15 cellular contexts compared by ENCODE assay signal in genomic region chr4:184782731-184783472, GRCh38. TPM values are rescaled to one million over a fixed set of nuclear protein-coding genes. Genes with fewer than 3 reads are reported as not detected.
DNase-seq lines count a peak whose midpoint lies in the region; ATAC-seq, FAIRE-seq and TF ChIP-seq lines count a peak whose summit lies in the region.
"Had no signal": no experiment of that assay in that cellular context is flagged by ENCODE, and none has a peak within 500 bp of the region (broad histone marks: within the 10 kb centered on the region; RNA-seq: fewer than 3 reads in every experiment).

No MANE protein-coding gene starts in this region.

- peaks cover 0 to 5% (median 1%) of the 10 kb centered on the region in 4 experiments; a peak in 2 of 7 replicates for H3K4me1 ChIP-seq in H1 (replicated peaks in 1 of 4; ENCODE audit: control insufficient read depth in 3 of 4, insufficient read depth in 4 of 4, low read length in 3 of 4)
- H3K4me1 ChIP-seq in GM23248 (ENCODE audit: insufficient read depth), result no peaks in the 10 kb centered on the region
- H3K4me1 ChIP-seq: foreskin keratinocyte, tibial artery had no signal

- CTCF ChIA-PET in H1 (lab: Charles Lee; ENCODE audit: partially characterized antibody), result interaction anchor here (0.7 to 2.1 kb wide), 4 partner anchors 9 to 352 kb away, joined by 4 to 9 read pairs (median 4); no protein-coding TSS in a partner anchor

- H3K27me3 Mint-ChIP-seq in activated T-cell treated with anti-CD3 and anti-CD28 coated beads, Interleukin-2, amount 50 U/mL, for 4 hours (ENCODE audit: low read depth), result no peaks in the 10 kb centered on the region
- no peaks in the 10 kb centered on the region for H3K27me3 Mint-ChIP-seq in activated T-cell treated with anti-CD3 and anti-CD28 coated beads, Interleukin-2, amount 50 U/mL, for 24 hours
- H3K27me3 Mint-ChIP-seq in effector memory CD8-positive, alpha-beta T cell, result no peaks in the 10 kb centered on the region

- H2BK15ac ChIP-seq in H1 (ENCODE audit: low read length), result 0 out of 2 replicates have a peak overlapping the region, but pooled peaks have one; percentile 19

- no peak overlapping the region for H3K27ac Mint-ChIP-seq in activated T-cell treated with anti-CD3 and anti-CD28 coated beads, Interleukin-2, amount 50 U/mL, for 24 hours
- H3K27ac Mint-ChIP-seq in stimulated activated effector memory CD8-positive, alpha-beta T cell treated with anti-CD3 and anti-CD28 coated beads, Interleukin-12 subunit alpha, Interleukin-12 subunit beta, amount 100 ng/mL, for 72 hours, result peak overlapping the region; percentile 29
- H3K27ac Mint-ChIP-seq in effector memory CD8-positive, alpha-beta T cell, result peak overlapping the region in 1 of 2 donors; percentile 6
- H3K27ac Mint-ChIP-seq: progenitor cell of endocrine pancreas had no signal

- H4K8ac ChIP-seq in H1 (ENCODE audit: extremely low read depth, insufficient read depth, low read length), result no peak overlapping the region

- H4K5ac ChIP-seq in H1 (ENCODE audit: insufficient read length, low read depth, low read length), result no peak overlapping the region

- 82% methylated on average over 16 of the region's 17 CpGs; no CpG with 5 or more reads in 1 of the 2 experiments for WGBS in H1 (ENCODE audit: extremely low coverage in 1 of 2, insufficient coverage in 1 of 2, insufficient read length in 1 of 2, insufficient replicate concordance in 2 of 2, low coverage in 1 of 2, low lambda C conversion rate in 2 of 2, missing lambda C conversion rate in 1 of 2), 2 experiments
- WGBS in GM23248 (ENCODE audit: low coverage in 1 of 2, low lambda C conversion rate in 2 of 2, missing lambda C conversion rate in 2 of 2), 2 experiments, result 91 to 93% methylated on average over 17 of the region's 17 CpGs

- peak; percentile 14 to 32 for ATAC-seq in activated T-cell treated with anti-CD3 and anti-CD28 coated beads, Interleukin-2, amount 50 U/mL, for 4 hours
- peak; percentile 35 for ATAC-seq in HG03175 (IDR thresholded peaks at IDR 0.05; ENCODE audit: unreplicated experiment)
- no peak for ATAC-seq in stimulated activated effector memory CD8-positive, alpha-beta T cell treated with anti-CD3 and anti-CD28 coated beads, Interleukin-12 subunit alpha, Interleukin-12 subunit beta, amount 100 ng/mL, for 72 hours
- no peak for ATAC-seq in effector memory CD8-positive, alpha-beta T cell (replicated peaks)
- ATAC-seq: foreskin keratinocyte had no signal

- no peak for TF ChIP-seq RAD21 in H1 (IDR thresholded peaks at IDR 0.05 in 1 of 2, conservative IDR thresholded peaks at IDR 0.05 in 1 of 2; ENCODE audit: low read depth in 2 of 2, low read length in 2 of 2)

- H3K27me3 ChIP-seq in H1 (replicated peaks in 1 of 4; ENCODE audit: control insufficient read depth in 3 of 4, extremely low read depth in 1 of 4, insufficient read depth in 3 of 4, low read length in 3 of 4) (no peaks in the 10 kb centered on the region), GM23248 (replicated peaks; ENCODE audit: insufficient read depth) (no peaks in the 10 kb centered on the region)
- H3K27me3 ChIP-seq: foreskin keratinocyte, tibial artery had no signal

- H4K20me1 ChIP-seq in H1 (replicated peaks in 1 of 2; ENCODE audit: control insufficient read depth in 1 of 2, insufficient read depth in 2 of 2, low read length in 2 of 2) (no peaks in the 10 kb centered on the region), GM23248 (ENCODE audit: insufficient read depth) (no peaks in the 10 kb centered on the region)

- H3K9me3 ChIP-seq in H1 (ENCODE audit: insufficient read depth in 2 of 2, low read depth in 1 of 2, low read length in 1 of 2) (0 out of 4 replicates have a peak, but pooled peaks cover 0 to 6% of the 10 kb centered on the region in 2 experiments), GM23248 (ENCODE audit: low read depth) (no peaks in the 10 kb centered on the region)
- H3K9me3 ChIP-seq: tibial artery had no signal

- FAIRE-seq in H1 (lab: Jason Lieb, UNC), result no peak
- FAIRE-seq: G401.6 had no signal

- no peak overlapping the region for H4K91ac ChIP-seq in H1 (replicated peaks; ENCODE audit: insufficient read length, low read length)

- H2AFZ ChIP-seq in H1 (ENCODE audit: low read length) (peak overlapping the region; percentile 43; the same call in 1 of the 2 replicates), GM23248 (no peak overlapping the region)

- H3K9ac ChIP-seq in H1 (replicated peaks in 1 of 4; ENCODE audit: extremely low read depth in 1 of 4, low read depth in 3 of 4, low read length in 3 of 4) (no peak overlapping the region), GM23248 (no peak overlapping the region)

- no peaks in the 10 kb centered on the region; a peak in 1 of 8 replicates for H3K36me3 ChIP-seq in H1 (ENCODE audit: control insufficient read depth in 2 of 4, insufficient read depth in 4 of 4, low read length in 3 of 4)
- 0 out of 2 replicates have a peak, but pooled peaks cover 3% of the 10 kb centered on the region for H3K36me3 ChIP-seq in GM23248 (ENCODE audit: low read depth)

- no peak for TF ChIP-seq POLR2A in H1 (IDR thresholded peaks at IDR 0.05; ENCODE audit: control extremely low read depth in 1 of 2, low read depth in 2 of 2, low read length in 2 of 2)

- no peak overlapping the region for H3K56ac ChIP-seq in H1 (replicated peaks; ENCODE audit: insufficient read length, low read depth, low read length)

- TF ChIP-seq CTCF in H1 (IDR thresholded peaks at IDR 0.05; ENCODE audit: control extremely low read depth in 1 of 3, insufficient read depth in 1 of 3, low read depth in 1 of 3, low read length in 3 of 3), result no peak

- H3K9me3 Mint-ChIP-seq in activated T-cell treated with anti-CD3 and anti-CD28 coated beads, Interleukin-2, amount 50 U/mL, for 4 hours, result no peaks in the 10 kb centered on the region
- peaks cover 4% of the 10 kb centered on the region for H3K9me3 Mint-ChIP-seq in activated T-cell treated with anti-CD3 and anti-CD28 coated beads, Interleukin-2, amount 50 U/mL, for 24 hours
- H3K9me3 Mint-ChIP-seq in stimulated activated effector memory CD8-positive, alpha-beta T cell treated with anti-CD3 and anti-CD28 coated beads, Interleukin-12 subunit alpha, Interleukin-12 subunit beta, amount 100 ng/mL, for 72 hours, result no peaks in the 10 kb centered on the region
- H3K9me3 Mint-ChIP-seq in effector memory CD8-positive, alpha-beta T cell, result no peaks in the 10 kb centered on the region

- peaks cover 30% of the 10 kb centered on the region for H3K36me3 Mint-ChIP-seq in activated T-cell treated with anti-CD3 and anti-CD28 coated beads, Interleukin-2, amount 50 U/mL, for 4 hours (ENCODE audit: insufficient read depth)
- peaks cover 83% of the 10 kb centered on the region for H3K36me3 Mint-ChIP-seq in activated T-cell treated with anti-CD3 and anti-CD28 coated beads, Interleukin-2, amount 50 U/mL, for 24 hours (ENCODE audit: low read depth)
- peaks cover 35% of the 10 kb centered on the region for H3K36me3 Mint-ChIP-seq in stimulated activated effector memory CD8-positive, alpha-beta T cell treated with anti-CD3 and anti-CD28 coated beads, Interleukin-12 subunit alpha, Interleukin-12 subunit beta, amount 100 ng/mL, for 72 hours
- H3K36me3 Mint-ChIP-seq in effector memory CD8-positive, alpha-beta T cell (ENCODE audit: insufficient read depth), result peaks cover 44% of the 10 kb centered on the region

- H3K4ac ChIP-seq in H1 (replicated peaks; ENCODE audit: insufficient read length, low read depth, low read length), result no peak overlapping the region

- H2AK5ac ChIP-seq in H1 (ENCODE audit: low read depth, low read length), result no peak overlapping the region

- H3K79me2 ChIP-seq in H1 (ENCODE audit: control insufficient read depth in 1 of 2, insufficient read depth in 2 of 2, low read length in 2 of 2) (no peaks in the 10 kb centered on the region), GM23248 (ENCODE audit: insufficient read depth) (no peaks in the 10 kb centered on the region)

- no peak for DNase-seq in activated T-cell treated with anti-CD3 and anti-CD28 coated beads, Interleukin-2, amount 50 U/mL, for 4 hours
- DNase-seq in activated T-cell treated with anti-CD3 and anti-CD28 coated beads, Interleukin-2, amount 50 U/mL, for 24 hours, result no peak
- DNase-seq in H1 (ENCODE audit: low read depth in 1 of 2, low spot score in 2 of 2), result no peak
- DNase-seq in stimulated activated effector memory CD8-positive, alpha-beta T cell treated with anti-CD3 and anti-CD28 coated beads, Interleukin-12 subunit alpha, Interleukin-12 subunit beta, amount 100 ng/mL, for 72 hours (ENCODE audit: low spot score in 2 of 2), result no peak
- DNase-seq in NCI-H1930 (lab: John Stamatoyannopoulos, UW), result no peak
- DNase-seq in GM23248, result no peak
- DNase-seq in effector memory CD8-positive, alpha-beta T cell, result no peak
- DNase-seq: activated CD4-positive, alpha-beta T cell treated with anti-CD3 and anti-CD28 coated beads for 4 hours; dermis blood vessel endothelial cell; foreskin keratinocyte; NCI-H446; tibial artery had no signal

- H3K18ac ChIP-seq in H1 (ENCODE audit: extremely low read depth, low read length), result no peak overlapping the region

- peak overlapping the region; percentile 32; the same call in 1 of the 2 replicates for H2BK5ac ChIP-seq in H1 (ENCODE audit: low read depth, low read length)

- H3F3A ChIP-seq in GM23248 (ENCODE audit: insufficient read depth), result no peaks in the 10 kb centered on the region

- no peak overlapping the region for H2BK120ac ChIP-seq in H1 (replicated peaks; ENCODE audit: low read depth, low read length)

- H3K79me1 ChIP-seq in H1 (ENCODE audit: low read depth, low read length), result no peaks in the 10 kb centered on the region

- H2BK12ac ChIP-seq in H1 (ENCODE audit: low read depth, low read length), result peak overlapping the region; percentile 33; the same call in 1 of the 2 replicates

- POLR2A ChIA-PET in H1 (lab: Charles Lee; ENCODE audit: partially characterized antibody), result interaction anchor here (1.2 kb wide), 1 partner anchor 10 kb away, joined by 3 read pairs; no protein-coding TSS in a partner anchor

- 0 out of 2 replicates have a peak, but pooled peaks cover 2% of the 10 kb centered on the region for H3K23me2 ChIP-seq in H1 (ENCODE audit: low read depth, low read length)

- peak overlapping the region; percentile 35; the same call in 1 of the 2 replicates for H2BK20ac ChIP-seq in H1 (ENCODE audit: low read length)

- H3K4me3 Mint-ChIP-seq in activated T-cell treated with anti-CD3 and anti-CD28 coated beads, Interleukin-2, amount 50 U/mL, for 4 hours, result peak overlapping the region; percentile 14
- no peak overlapping the region for H3K4me3 Mint-ChIP-seq in activated T-cell treated with anti-CD3 and anti-CD28 coated beads, Interleukin-2, amount 50 U/mL, for 24 hours
- H3K4me3 Mint-ChIP-seq in stimulated activated effector memory CD8-positive, alpha-beta T cell treated with anti-CD3 and anti-CD28 coated beads, Interleukin-12 subunit alpha, Interleukin-12 subunit beta, amount 100 ng/mL, for 72 hours, result no peak overlapping the region
- peak overlapping the region in 1 of 2 donors; percentile 12 for H3K4me3 Mint-ChIP-seq in effector memory CD8-positive, alpha-beta T cell

- peaks cover 2% of the 10 kb centered on the region for H3K4me1 Mint-ChIP-seq in activated T-cell treated with anti-CD3 and anti-CD28 coated beads, Interleukin-2, amount 50 U/mL, for 4 hours (ENCODE audit: low read depth)
- H3K4me1 Mint-ChIP-seq in activated T-cell treated with anti-CD3 and anti-CD28 coated beads, Interleukin-2, amount 50 U/mL, for 24 hours (ENCODE audit: low read depth), result peaks cover 21% of the 10 kb centered on the region
- H3K4me1 Mint-ChIP-seq in stimulated activated effector memory CD8-positive, alpha-beta T cell treated with anti-CD3 and anti-CD28 coated beads, Interleukin-12 subunit alpha, Interleukin-12 subunit beta, amount 100 ng/mL, for 72 hours, result peaks cover 5% of the 10 kb centered on the region
- H3K4me1 Mint-ChIP-seq in effector memory CD8-positive, alpha-beta T cell (ENCODE audit: low read depth in 2 of 2), result no peaks in the 10 kb centered on the region

- in situ Hi-C loops in GM23248 (cut with MboI), result no loop called here

- no peak for TF ChIP-seq EP300 in H1 (IDR thresholded peaks at IDR 0.05; ENCODE audit: borderline replicate concordance in 1 of 2, low read depth in 2 of 2, low read length in 2 of 2)

- no peak overlapping the region for H3K23ac ChIP-seq in H1 (ENCODE audit: insufficient read length)

- H3K4me2 ChIP-seq in H1 (ENCODE audit: insufficient read depth in 1 of 2, low read depth in 2 of 2, low read length in 2 of 2) (no peak overlapping the region), GM23248 (ENCODE audit: unreplicated experiment) (no peak overlapping the region)

- H3K14ac ChIP-seq in H1 (ENCODE audit: insufficient read length), result no peak overlapping the region

- H3K27ac ChIP-seq in H1 (ENCODE audit: low read depth, low read length), result no peak overlapping the region
- no peak overlapping the region for H3K27ac ChIP-seq in GM23248
- H3K27ac ChIP-seq: foreskin keratinocyte, tibial artery had no signal

- no peaks in the 10 kb centered on the region for H3K9me2 ChIP-seq in GM23248 (ENCODE audit: insufficient read depth)

- H3K4me3 ChIP-seq in H1 (ENCODE audit: extremely low read depth in 1 of 4, insufficient read depth in 2 of 4, low read depth in 3 of 4, low read length in 4 of 4) (no peak overlapping the region), GM23248 (no peak overlapping the region)
- H3K4me3 ChIP-seq: tibial artery had no signal

RNA-seq across cellular contexts. Expression of gene ACSL1, which starts 42.9 kb away (rescaled TPM):
- 10 to 100 TPM; 24.2 to 28.3 (median 28.1) TPM for total RNA-seq in activated T-cell treated with anti-CD3 and anti-CD28 coated beads, Interleukin-2, amount 50 U/mL, for 4 hours
- total RNA-seq in H1 (2021; fragmentation: NEBNext Ultra II Directional; extraction: Animal tissue kit (Norgen Biotek cat#: 25700)), result 6.3 and 8.7 TPM in 2 replicates
- polyA plus RNA-seq in H1 (2011; rRNA removed) (2.3 and 3.0 TPM in 2 replicates), GM23248 (2016; fragmentation: Nextera tagmentation; extraction: Ambion mirVana) (15.4 and 17.3 TPM in 2 replicates)
- 3.6 TPM for polyA plus RNA-seq in H1 (2011; cell fraction: cytosol; rRNA removed)
- 3.4 TPM for polyA plus RNA-seq in H1 (2011; cell fraction: nucleus; rRNA removed)
- polyA plus RNA-seq in H1 (2012, experiment 1 of 2), result 3.4 to 5.8 TPM (median 4.4 TPM) in 4 replicates
- 0.39 TPM for polyA plus RNA-seq in H1 (2012, experiment 2 of 2)
- polyA plus RNA-seq in H1 (2013, experiment 1 of 2), result 6.4 TPM
- 7.1 TPM for polyA plus RNA-seq in H1 (2013, experiment 2 of 2)
- polyA minus RNA-seq in H1 (2011; rRNA and poly(A)+ RNA removed), result 8.1 and 8.9 TPM in 2 replicates
- polyA minus RNA-seq in H1 (2011; cell fraction: cytosol; rRNA and poly(A)+ RNA removed), result 8.4 TPM
- 3.7 TPM for polyA minus RNA-seq in H1 (2011; cell fraction: nucleus; rRNA and poly(A)+ RNA removed)
- total RNA-seq in GM23248 (2014; rRNA removed; shearing (Covaris generic)), result 16.8 and 22.6 TPM in 2 replicates

RNA-seq across cellular contexts. Expression of gene CENPU, which starts 49.0 kb away (rescaled TPM):
- 10 to 100 TPM; 27.9 to 31.4 (median 28.5) TPM for total RNA-seq in activated T-cell treated with anti-CD3 and anti-CD28 coated beads, Interleukin-2, amount 50 U/mL, for 4 hours
- total RNA-seq in H1 (2021; fragmentation: NEBNext Ultra II Directional; extraction: Animal tissue kit (Norgen Biotek cat#: 25700)), result 122 and 124 TPM in 2 replicates
- polyA plus RNA-seq in H1 (2011; rRNA removed) (17.1 and 32.1 TPM in 2 replicates), GM23248 (2016; fragmentation: Nextera tagmentation; extraction: Ambion mirVana) (13.5 and 15.7 TPM in 2 replicates)
- 61.9 TPM for polyA plus RNA-seq in H1 (2011; cell fraction: cytosol; rRNA removed)
- 15.2 TPM for polyA plus RNA-seq in H1 (2011; cell fraction: nucleus; rRNA removed)
- 62.2 to 125 TPM (median 71.0 TPM) in 4 replicates for polyA plus RNA-seq in H1 (2012, experiment 1 of 2)
- 7.8 TPM for polyA plus RNA-seq in H1 (2012, experiment 2 of 2)
- 86.0 TPM for polyA plus RNA-seq in H1 (2013, experiment 1 of 2)
- polyA plus RNA-seq in H1 (2013, experiment 2 of 2), result 83.5 TPM
- 20.0 and 33.6 TPM in 2 replicates for polyA minus RNA-seq in H1 (2011; rRNA and poly(A)+ RNA removed)
- 25.9 TPM for polyA minus RNA-seq in H1 (2011; cell fraction: cytosol; rRNA and poly(A)+ RNA removed)
- polyA minus RNA-seq in H1 (2011; cell fraction: nucleus; rRNA and poly(A)+ RNA removed), result 44.5 TPM
- total RNA-seq in GM23248 (2014; rRNA removed; shearing (Covaris generic)), result 8.5 and 13.4 TPM in 2 replicates

Comparison
In these comparisons a context has a peak if more than half of its experiments do, and no peak if none do; other contexts are left out.
1. ATAC-seq: peak in activated T-cell treated with anti-CD3 and anti-CD28 coated beads, Interleukin-2, amount 50 U/mL, for 4 hours (2 of 2) and HG03175 (single experiment); none in stimulated activated effector memory CD8-positive, alpha-beta T cell treated with anti-CD3 and anti-CD28 coated beads, Interleukin-12 subunit alpha, Interleukin-12 subunit beta, amount 100 ng/mL, for 72 hours (single experiment) and effector memory CD8-positive, alpha-beta T cell (single experiment).